Comparison of ENCODE assay signal across 8 cellular contexts in the genomic region with DNA sequence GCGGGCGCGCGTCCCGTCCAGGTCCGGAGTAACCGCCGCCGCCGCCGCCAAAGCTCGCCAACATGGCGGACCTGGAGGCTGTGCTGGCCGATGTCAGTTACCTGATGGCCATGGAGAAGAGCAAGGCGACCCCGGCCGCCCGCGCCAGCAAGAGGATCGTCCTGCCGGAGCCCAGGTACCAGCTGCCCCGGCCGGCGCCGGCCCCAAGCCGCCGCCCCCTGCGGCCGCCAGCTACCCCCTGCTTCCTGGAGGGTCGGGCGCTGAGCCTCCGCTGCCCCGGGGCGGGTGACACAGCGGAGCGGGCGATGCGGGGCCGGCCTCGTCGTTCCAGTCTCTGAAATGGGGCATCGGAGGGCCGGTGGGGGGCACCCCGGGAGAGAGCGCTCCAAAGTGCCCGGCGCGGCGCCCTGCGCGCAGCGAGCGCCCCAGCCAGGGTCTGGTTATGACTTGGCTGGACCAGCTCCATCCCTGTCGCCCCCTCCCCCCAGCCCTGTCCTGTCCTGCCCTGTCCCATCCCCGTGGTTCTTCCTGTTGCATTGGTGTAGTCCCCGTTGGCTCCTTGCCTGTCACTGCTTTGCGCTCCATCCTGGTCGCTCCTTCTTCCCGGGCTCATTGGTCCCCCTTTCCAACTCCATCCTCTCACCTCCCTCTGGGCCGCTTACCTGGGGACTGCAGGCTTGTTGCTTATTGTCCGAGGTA. TPM values are rescaled to one million over a fixed set of nuclear protein-coding genes. Genes with fewer than 3 reads are reported as not detected.
DNase-seq lines count a peak whose midpoint lies in the region; ATAC-seq and TF ChIP-seq lines count a peak whose summit lies in the region.

No MANE protein-coding gene starts in this region.

- H3K4me1 ChIP-seq in left ventricle myocardium inferior = peaks cover 37% of the 10 kb centered on the region

- ATAC-seq in Right ventricle myocardium inferior = peak; percentile 14
- ATAC-seq in HG02981 (IDR thresholded peaks at IDR 0.05; ENCODE audit: unreplicated experiment) = no peak

- no peak for TF ChIP-seq CTCF in left ventricle myocardium inferior (IDR thresholded peaks at IDR 0.05; ENCODE audit: borderline replicate concordance)

- peaks cover 17% of the 10 kb centered on the region for H3K27me3 ChIP-seq in left ventricle myocardium inferior (ENCODE audit: low read depth)

- peak overlapping the region; percentile 88 for H3K27ac Mint-ChIP-seq in activated T-helper 1 cell treated with anti-CD3 and anti-CD28 coated beads, Interleukin-12 subunit alpha, Interleukin-12 subunit beta, Interleukin-2, Interleukin-4 antibody, amounts not matched to agents 30 ng/mL and 10 ng/mL and 1 ng/mL, durations not matched to agents 14 hours and 24 hours and 36 hours

- intact Hi-C loops in Right ventricle myocardium inferior (cut with DNase I) (loop anchor here (5.0 kb wide), 2 partner anchors 83 to 137 kb away; no protein-coding TSS in a partner anchor), cardiac septum (cut with DNase I) (loop anchor here (10.0 kb wide), 1 partner anchor 210 kb away; no protein-coding TSS in a partner anchor), left ventricle myocardium inferior (cut with micrococcal nuclease) (no loop called here)
- intact Hi-C loops in activated T-helper 1 cell treated with anti-CD3 and anti-CD28 coated beads, Interleukin-12 subunit alpha, Interleukin-12 subunit beta, Interleukin-2, Interleukin-4 antibody, amounts not matched to agents 30 ng/mL and 10 ng/mL and 1 ng/mL, durations not matched to agents 14 hours and 24 hours and 36 hours (cut with micrococcal nuclease) = loop anchor here (1.0 to 10.0 kb wide), 7 partner anchors 58 to 490 kb away; no protein-coding TSS in a partner anchor

- H3K36me3 ChIP-seq in left ventricle myocardium inferior = no peaks in the 10 kb centered on the region

- peaks cover 69% of the 10 kb centered on the region for H3K4me1 Mint-ChIP-seq in activated T-helper 1 cell treated with anti-CD3 and anti-CD28 coated beads, Interleukin-12 subunit alpha, Interleukin-12 subunit beta, Interleukin-2, Interleukin-4 antibody, amounts not matched to agents 30 ng/mL and 10 ng/mL and 1 ng/mL, durations not matched to agents 14 hours and 24 hours and 36 hours (ENCODE audit: low read depth)

- H3K4me3 Mint-ChIP-seq in activated T-helper 1 cell treated with anti-CD3 and anti-CD28 coated beads, Interleukin-12 subunit alpha, Interleukin-12 subunit beta, Interleukin-2, Interleukin-4 antibody, amounts not matched to agents 30 ng/mL and 10 ng/mL and 1 ng/mL, durations not matched to agents 14 hours and 24 hours and 36 hours = peak overlapping the region; percentile 94

- no peaks in the 10 kb centered on the region for H3K9me3 ChIP-seq in left ventricle myocardium inferior (replicated peaks)

- peak overlapping the region; percentile 57 for H3K27ac ChIP-seq in left ventricle myocardium inferior (replicated peaks)

- peak overlapping the region; percentile 99 for H3K4me3 ChIP-seq in Jurkat, Clone E6-1 (ENCODE audit: low read length)
- H3K4me3 ChIP-seq in left ventricle myocardium inferior = peak overlapping the region; percentile 92

- no peaks in the 10 kb centered on the region for H3K27me3 Mint-ChIP-seq in activated T-helper 1 cell treated with anti-CD3 and anti-CD28 coated beads, Interleukin-12 subunit alpha, Interleukin-12 subunit beta, Interleukin-2, Interleukin-4 antibody, amounts not matched to agents 30 ng/mL and 10 ng/mL and 1 ng/mL, durations not matched to agents 14 hours and 24 hours and 36 hours (ENCODE audit: insufficient read depth)

- DNase-seq in Right ventricle myocardium inferior (ENCODE audit: missing footprints) (peak; percentile 70), cardiac septum (ENCODE audit: low spot score) (no peak), left ventricle myocardium inferior (peak; percentile 42), retina (peak; percentile 79), SIG-M5 treated with dmso at 0.1 percent for 504 hours (lab: John Stamatoyannopoulos, UW; ENCODE audit: unreplicated experiment) (no peak)
- no peak for DNase-seq in Jurkat, Clone E6-1 (ENCODE audit: low read depth, low spot score)
- DNase-seq in activated T-helper 1 cell treated with anti-CD3 and anti-CD28 coated beads, Interleukin-12 subunit alpha, Interleukin-12 subunit beta, Interleukin-2, Interleukin-4 antibody, amounts not matched to agents 30 ng/mL and 10 ng/mL and 1 ng/mL, durations not matched to agents 14 hours and 24 hours and 36 hours (ENCODE audit: low spot score) = peak; percentile 29

- H3K9me3 Mint-ChIP-seq in activated T-helper 1 cell treated with anti-CD3 and anti-CD28 coated beads, Interleukin-12 subunit alpha, Interleukin-12 subunit beta, Interleukin-2, Interleukin-4 antibody, amounts not matched to agents 30 ng/mL and 10 ng/mL and 1 ng/mL, durations not matched to agents 14 hours and 24 hours and 36 hours = no peaks in the 10 kb centered on the region

- peaks cover 7% of the 10 kb centered on the region for H3K36me3 Mint-ChIP-seq in activated T-helper 1 cell treated with anti-CD3 and anti-CD28 coated beads, Interleukin-12 subunit alpha, Interleukin-12 subunit beta, Interleukin-2, Interleukin-4 antibody, amounts not matched to agents 30 ng/mL and 10 ng/mL and 1 ng/mL, durations not matched to agents 14 hours and 24 hours and 36 hours (ENCODE audit: low read depth)

RNA-seq across cellular contexts. Expression of a gene that starts 0.7 kb away (rescaled TPM):
- total RNA-seq in Right ventricle myocardium inferior = 4.0 TPM
- total RNA-seq in cardiac septum = 4.8 TPM
- polyA plus RNA-seq in Jurkat, Clone E6-1 (2012; ENCODE audit: insufficient read depth, insufficient read length) = 37.7 TPM
- 33.0 and 38.2 TPM in 2 replicates for total RNA-seq in activated T-helper 1 cell treated with anti-CD3 and anti-CD28 coated beads, Interleukin-12 subunit alpha, Interleukin-12 subunit beta, Interleukin-2, Interleukin-4 antibody, amounts not matched to agents 30 ng/mL and 10 ng/mL and 1 ng/mL, durations not matched to agents 14 hours and 24 hours and 36 hours
- total RNA-seq in left ventricle myocardium inferior = 3.8 TPM

Comparison
In these comparisons a context has a peak if more than half of its experiments do, and no peak if none do; other contexts are left out.
1. DNase-seq: peak in Right ventricle myocardium inferior (single experiment), activated T-helper 1 cell treated with anti-CD3 and anti-CD28 coated beads, Interleukin-12 subunit alpha, Interleukin-12 subunit beta, Interleukin-2, Interleukin-4 antibody, amounts not matched to agents 30 ng/mL and 10 ng/mL and 1 ng/mL, durations not matched to agents 14 hours and 24 hours and 36 hours (single experiment), left ventricle myocardium inferior (single experiment) and retina (single experiment); none in cardiac septum (single experiment), Jurkat, Clone E6-1 (single experiment) and SIG-M5 treated with dmso at 0.1 percent for 504 hours (single experiment).